In the genomic region with DNA sequence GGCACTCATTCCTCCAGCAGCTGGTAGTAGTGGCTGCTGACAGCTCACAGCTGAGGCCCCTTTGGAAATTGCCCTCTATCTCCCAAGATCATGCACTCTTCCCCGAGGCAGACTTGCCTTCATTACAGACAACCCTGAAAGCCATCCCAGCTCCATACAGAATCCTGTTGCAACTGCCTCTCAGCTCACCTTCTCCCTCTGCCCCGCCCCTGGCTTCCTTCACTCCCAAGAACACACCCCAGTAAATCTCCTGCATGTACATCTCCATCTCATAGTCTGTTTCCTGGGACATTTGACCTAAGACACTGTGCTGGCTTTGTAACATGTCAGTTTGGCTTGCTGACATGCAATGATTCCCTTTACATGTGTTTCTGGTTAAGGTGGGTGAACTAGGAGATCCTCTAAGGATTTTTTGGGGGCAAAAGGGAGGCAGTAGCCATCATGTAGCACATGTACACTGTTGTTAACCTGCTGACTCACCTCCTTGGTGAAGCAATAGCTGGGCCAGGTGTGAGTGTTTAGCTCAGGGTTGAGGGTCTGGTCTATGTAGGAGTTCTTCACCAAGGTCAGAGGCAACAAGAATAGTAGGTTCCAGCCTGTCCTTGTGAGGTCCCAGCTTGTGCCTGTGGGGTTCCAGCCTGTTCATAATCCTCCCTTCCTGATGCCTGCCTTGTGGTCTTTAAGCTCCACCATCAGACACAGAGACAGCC, we compare ENCODE assay signal across 19 cellular contexts.
"Had no signal": no experiment of that assay in that cellular context is flagged by ENCODE, and none has a peak within 500 bp of the region (broad histone marks: within the 10 kb centered on the region; RNA-seq: fewer than 3 reads in every experiment).

No MANE protein-coding gene starts in this region.

- H3K36me3 ChIP-seq: heart right ventricle, lower lobe of right lung, sigmoid colon, thoracic aorta, upper lobe of left lung had no signal

- H3K27ac ChIP-seq: heart right ventricle, lower lobe of right lung, thoracic aorta, upper lobe of left lung had no signal

- DNase-seq: activated B cell treated with CpG ODN at 0.5 μM for 24 hours; activated CD4-positive, alpha-beta T cell treated with anti-CD3 and anti-CD28 coated beads for 4 hours; activated CD4-positive, alpha-beta T cell treated with anti-CD3 and anti-CD28 coated beads, Interleukin-2, amount 50 U/mL, for 48 hours; activated naive CD4-positive, alpha-beta T cell treated with anti-CD3 and anti-CD28 coated beads for 36 hours; activated naive CD8-positive, alpha-beta T cell treated with anti-CD3 and anti-CD28 coated beads, Interleukin-2, amount 50 U/mL, for 24 hours; activated T-cell treated with anti-CD3 and anti-CD28 coated beads, Interleukin-2, amount 50 U/mL, for 48 hours; anterior cingulate cortex; heart right ventricle; kidney; lower lobe of right lung; naive thymus-derived CD4-positive, alpha-beta T cell; occipital lobe; posterior cingulate gyrus; sigmoid colon; stimulated activated CD4-positive, alpha-beta T cell treated with anti-CD3 and anti-CD28 coated beads, Interleukin-4, amount 100 ng/mL, for 1 hour; stimulated activated naive CD4-positive, alpha-beta T cell; upper lobe of left lung had no signal

- H3K4me1 ChIP-seq: lower lobe of right lung, upper lobe of left lung had no signal

- H3K4me3 ChIP-seq: heart right ventricle, lower lobe of right lung, sigmoid colon, thoracic aorta, upper lobe of left lung had no signal

- FAIRE-seq: colon, kidney had no signal

- ATAC-seq: activated naive CD8-positive, alpha-beta T cell treated with anti-CD3 and anti-CD28 coated beads, Interleukin-2, amount 50 U/mL, for 24 hours; heart right ventricle; lower lobe of right lung; naive thymus-derived CD4-positive, alpha-beta T cell had no signal

- H3K27me3 ChIP-seq: heart right ventricle, sigmoid colon, upper lobe of left lung had no signal

- H3K9me3 ChIP-seq: heart right ventricle, lower lobe of right lung, sigmoid colon, thoracic aorta, upper lobe of left lung had no signal
